Comparison of ENCODE assay signal across 1 cellular context in the genomic region with DNA sequence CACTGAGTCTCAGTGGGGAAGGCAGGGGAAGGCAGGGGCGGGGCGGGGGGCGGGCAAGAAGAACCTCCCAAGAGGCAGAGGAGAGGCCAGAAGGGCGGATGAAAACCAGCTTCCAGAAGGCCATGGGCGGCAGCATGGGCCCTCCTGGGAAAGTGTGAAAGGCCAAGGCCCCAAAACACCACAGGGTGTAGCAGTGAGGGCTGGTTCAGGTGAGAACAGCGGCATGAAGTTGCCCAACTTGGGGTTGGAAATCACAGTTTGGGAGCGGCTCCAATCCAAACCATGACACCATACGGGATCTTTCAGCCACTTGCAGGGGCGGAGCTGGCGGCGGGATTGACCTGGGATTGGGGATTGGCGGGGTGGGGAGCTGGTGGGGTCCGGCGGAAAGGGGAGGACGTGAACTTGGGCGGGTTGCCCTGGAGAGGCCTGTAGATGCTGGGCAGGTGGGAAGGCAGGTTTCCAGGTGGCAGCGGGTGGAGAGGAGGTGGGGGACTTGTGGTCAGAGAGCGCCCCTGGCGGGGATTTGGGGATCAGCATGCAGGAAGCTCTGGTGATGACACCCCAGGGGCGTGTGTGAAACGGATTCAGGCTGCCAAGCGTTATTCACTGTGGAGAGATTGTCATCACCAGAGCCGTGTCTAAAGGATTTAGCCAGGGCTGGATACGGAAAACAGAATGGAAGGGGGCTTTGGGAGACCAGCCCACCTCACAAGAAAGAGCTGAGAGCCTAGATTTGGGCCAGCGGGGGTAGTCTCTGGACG.
TF ChIP-seq lines count a peak whose summit lies in the region.

No MANE protein-coding gene starts in this region.

TF ChIP-seq in K562, 482 proteins besides CTCF, POLR2A, EP300 and RAD21 (continued from another document and continues in another):
- TF ChIP-seq, protein P1, sequence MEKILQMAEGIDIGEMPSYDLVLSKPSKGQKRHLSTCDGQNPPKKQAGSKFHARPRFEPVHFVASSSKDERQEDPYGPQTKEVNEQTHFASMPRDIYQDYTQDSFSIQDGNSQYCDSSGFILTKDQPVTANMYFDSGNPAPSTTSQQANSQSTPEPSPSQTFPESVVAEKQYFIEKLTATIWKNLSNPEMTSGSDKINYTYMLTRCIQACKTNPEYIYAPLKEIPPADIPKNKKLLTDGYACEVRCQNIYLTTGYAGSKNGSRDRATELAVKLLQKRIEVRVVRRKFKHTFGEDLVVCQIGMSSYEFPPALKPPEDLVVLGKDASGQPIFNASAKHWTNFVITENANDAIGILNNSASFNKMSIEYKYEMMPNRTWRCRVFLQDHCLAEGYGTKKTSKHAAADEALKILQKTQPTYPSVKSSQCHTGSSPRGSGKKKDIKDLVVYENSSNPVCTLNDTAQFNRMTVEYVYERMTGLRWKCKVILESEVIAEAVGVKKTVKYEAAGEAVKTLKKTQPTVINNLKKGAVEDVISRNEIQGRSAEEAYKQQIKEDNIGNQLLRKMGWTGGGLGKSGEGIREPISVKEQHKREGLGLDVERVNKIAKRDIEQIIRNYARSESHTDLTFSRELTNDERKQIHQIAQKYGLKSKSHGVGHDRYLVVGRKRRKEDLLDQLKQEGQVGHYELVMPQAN (IDR thresholded peaks at IDR 0.05; ENCODE audit: borderline replicate concordance), result no peak
- TF ChIP-seq RBBP5 (IDR thresholded peaks at IDR 0.05; ENCODE audit: borderline replicate concordance, insufficient read depth, low read length, poor library complexity, severe bottlenecking) (no peak), XRCC3 (IDR thresholded peaks at IDR 0.05) (no peak), ZNF780A (CRISPR knock-in tag; IDR thresholded peaks at IDR 0.05) (no peak), PRMT5 (CRISPR knock-in tag; IDR thresholded peaks at IDR 0.05) (no peak), KLF16 (IDR thresholded peaks at IDR 0.05) (0 out of 2 replicates have a peak, but pooled peaks have one; percentile 36), SMARCA4 (IDR thresholded peaks at IDR 0.05) (peak; percentile 35; the same call in 1 of the 2 replicates), ZKSCAN3 (CRISPR knock-in tag; IDR thresholded peaks at IDR 0.05) (no peak), TRIM24 (IDR thresholded peaks at IDR 0.05) (peak; percentile 49; a peak in 2 of 4 replicates), TBP (optimal IDR thresholded peaks at IDR 0.05; ENCODE audit: low read depth, low read length) (peak; percentile 13), JUND (IDR thresholded peaks at IDR 0.05; ENCODE audit: borderline replicate concordance, low read depth, low read length) (peak; percentile 43; the same call in 1 of the 2 replicates), JUND (tag; IDR thresholded peaks at IDR 0.05; ENCODE audit: borderline replicate concordance, low read depth, low read length) (peak; percentile 31; the same call in 1 of the 3 replicates), TAF7 (tag; IDR thresholded peaks at IDR 0.05) (no peak), RB1 (IDR thresholded peaks at IDR 0.05; ENCODE audit: low read depth) (no peak), TARDBP (IDR thresholded peaks at IDR 0.05) (peak; percentile 28; the same call in 1 of the 2 replicates), FUS (optimal IDR thresholded peaks at IDR 0.05; ENCODE audit: low read depth, low read length) (no peak), ZNF668 (CRISPR knock-in tag; IDR thresholded peaks at IDR 0.05) (no peak), CEBPB (tag; IDR thresholded peaks at IDR 0.05) (peak; percentile 31; the same call in 1 of the 2 replicates), RNF2 (IDR thresholded peaks at IDR 0.05) (no peak), ATF1 (CRISPR knock-in tag; IDR thresholded peaks at IDR 0.05) (no peak), ATF1 (tag; IDR thresholded peaks at IDR 0.05) (peak; percentile 58), TEAD1 (CRISPR knock-in tag; IDR thresholded peaks at IDR 0.05) (no peak), ZFP30 (CRISPR knock-in tag; IDR thresholded peaks at IDR 0.05; ENCODE audit: borderline replicate concordance) (no peak), ZNF212 (CRISPR knock-in tag; IDR thresholded peaks at IDR 0.05) (no peak), HIVEP1 (CRISPR knock-in tag; IDR thresholded peaks at IDR 0.05) (no peak), MYBL2 (IDR thresholded peaks at IDR 0.05; ENCODE audit: low read depth) (no peak), MYBL2 (CRISPR knock-in tag; IDR thresholded peaks at IDR 0.05; ENCODE audit: borderline replicate concordance) (no peak), ZNF57 (CRISPR knock-in tag; IDR thresholded peaks at IDR 0.05) (no peak), ZNF121 (CRISPR knock-in tag; conservative IDR thresholded peaks at IDR 0.05) (no peak), RFX7 (CRISPR knock-in tag; IDR thresholded peaks at IDR 0.05) (no peak), NEUROD1 (IDR thresholded peaks at IDR 0.05; ENCODE audit: borderline replicate concordance, low read depth, low read length, partially characterized antibody) (peak; percentile 20), FOXP1 (CRISPR knock-in tag; IDR thresholded peaks at IDR 0.05) (no peak), HNRNPH1 (optimal IDR thresholded peaks at IDR 0.05; ENCODE audit: low read depth, low read length) (no peak), MYC (IDR thresholded peaks at IDR 0.05; ENCODE audit: low read depth, low read length) (peak; percentile 49; the same call in 1 of the 2 replicates), MYC (CRISPR knock-in tag; IDR thresholded peaks at IDR 0.05; ENCODE audit: borderline replicate concordance, low read depth) (no peak)
- TF ChIP-seq, protein P2, sequence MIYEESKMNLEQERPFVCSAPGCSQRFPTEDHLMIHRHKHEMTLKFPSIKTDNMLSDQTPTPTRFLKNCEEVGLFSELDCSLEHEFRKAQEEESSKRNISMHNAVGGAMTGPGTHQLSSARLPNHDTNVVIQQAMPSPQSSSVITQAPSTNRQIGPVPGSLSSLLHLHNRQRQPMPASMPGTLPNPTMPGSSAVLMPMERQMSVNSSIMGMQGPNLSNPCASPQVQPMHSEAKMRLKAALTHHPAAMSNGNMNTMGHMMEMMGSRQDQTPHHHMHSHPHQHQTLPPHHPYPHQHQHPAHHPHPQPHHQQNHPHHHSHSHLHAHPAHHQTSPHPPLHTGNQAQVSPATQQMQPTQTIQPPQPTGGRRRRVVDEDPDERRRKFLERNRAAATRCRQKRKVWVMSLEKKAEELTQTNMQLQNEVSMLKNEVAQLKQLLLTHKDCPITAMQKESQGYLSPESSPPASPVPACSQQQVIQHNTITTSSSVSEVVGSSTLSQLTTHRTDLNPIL (CRISPR knock-in tag; IDR thresholded peaks at IDR 0.05), result no peak
- TF ChIP-seq, protein P3, sequence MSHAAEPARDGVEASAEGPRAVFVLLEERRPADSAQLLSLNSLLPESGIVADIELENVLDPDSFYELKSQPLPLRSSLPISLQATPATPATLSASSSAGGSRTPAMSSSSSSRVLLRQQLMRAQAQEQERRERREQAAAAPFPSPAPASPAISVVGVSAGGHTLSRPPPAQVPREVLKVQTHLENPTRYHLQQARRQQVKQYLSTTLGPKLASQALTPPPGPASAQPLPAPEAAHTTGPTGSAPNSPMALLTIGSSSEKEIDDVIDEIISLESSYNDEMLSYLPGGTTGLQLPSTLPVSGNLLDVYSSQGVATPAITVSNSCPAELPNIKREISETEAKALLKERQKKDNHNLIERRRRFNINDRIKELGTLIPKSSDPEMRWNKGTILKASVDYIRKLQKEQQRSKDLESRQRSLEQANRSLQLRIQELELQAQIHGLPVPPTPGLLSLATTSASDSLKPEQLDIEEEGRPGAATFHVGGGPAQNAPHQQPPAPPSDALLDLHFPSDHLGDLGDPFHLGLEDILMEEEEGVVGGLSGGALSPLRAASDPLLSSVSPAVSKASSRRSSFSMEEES (CRISPR knock-in tag; IDR thresholded peaks at IDR 0.05), result no peak
- TF ChIP-seq, protein P4, sequence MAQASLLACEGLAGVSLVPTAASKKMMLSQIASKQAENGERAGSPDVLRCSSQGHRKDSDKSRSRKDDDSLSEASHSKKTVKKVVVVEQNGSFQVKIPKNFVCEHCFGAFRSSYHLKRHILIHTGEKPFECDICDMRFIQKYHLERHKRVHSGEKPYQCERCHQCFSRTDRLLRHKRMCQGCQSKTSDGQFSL (CRISPR knock-in tag; IDR thresholded peaks at IDR 0.05), result no peak
- TF ChIP-seq, protein P4 (tag; IDR thresholded peaks at IDR 0.05), result no peak
- TF ChIP-seq, protein P5, sequence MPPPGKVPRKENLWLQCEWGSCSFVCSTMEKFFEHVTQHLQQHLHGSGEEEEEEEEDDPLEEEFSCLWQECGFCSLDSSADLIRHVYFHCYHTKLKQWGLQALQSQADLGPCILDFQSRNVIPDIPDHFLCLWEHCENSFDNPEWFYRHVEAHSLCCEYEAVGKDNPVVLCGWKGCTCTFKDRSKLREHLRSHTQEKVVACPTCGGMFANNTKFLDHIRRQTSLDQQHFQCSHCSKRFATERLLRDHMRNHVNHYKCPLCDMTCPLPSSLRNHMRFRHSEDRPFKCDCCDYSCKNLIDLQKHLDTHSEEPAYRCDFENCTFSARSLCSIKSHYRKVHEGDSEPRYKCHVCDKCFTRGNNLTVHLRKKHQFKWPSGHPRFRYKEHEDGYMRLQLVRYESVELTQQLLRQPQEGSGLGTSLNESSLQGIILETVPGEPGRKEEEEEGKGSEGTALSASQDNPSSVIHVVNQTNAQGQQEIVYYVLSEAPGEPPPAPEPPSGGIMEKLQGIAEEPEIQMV (tag; conservative IDR thresholded peaks at IDR 0.05; ENCODE audit: low read depth), result no peak
- TF ChIP-seq, protein P6, sequence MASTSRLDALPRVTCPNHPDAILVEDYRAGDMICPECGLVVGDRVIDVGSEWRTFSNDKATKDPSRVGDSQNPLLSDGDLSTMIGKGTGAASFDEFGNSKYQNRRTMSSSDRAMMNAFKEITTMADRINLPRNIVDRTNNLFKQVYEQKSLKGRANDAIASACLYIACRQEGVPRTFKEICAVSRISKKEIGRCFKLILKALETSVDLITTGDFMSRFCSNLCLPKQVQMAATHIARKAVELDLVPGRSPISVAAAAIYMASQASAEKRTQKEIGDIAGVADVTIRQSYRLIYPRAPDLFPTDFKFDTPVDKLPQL (IDR thresholded peaks at IDR 0.05; ENCODE audit: extremely low read depth, insufficient read length), result no peak
- TF ChIP-seq, protein P7, sequence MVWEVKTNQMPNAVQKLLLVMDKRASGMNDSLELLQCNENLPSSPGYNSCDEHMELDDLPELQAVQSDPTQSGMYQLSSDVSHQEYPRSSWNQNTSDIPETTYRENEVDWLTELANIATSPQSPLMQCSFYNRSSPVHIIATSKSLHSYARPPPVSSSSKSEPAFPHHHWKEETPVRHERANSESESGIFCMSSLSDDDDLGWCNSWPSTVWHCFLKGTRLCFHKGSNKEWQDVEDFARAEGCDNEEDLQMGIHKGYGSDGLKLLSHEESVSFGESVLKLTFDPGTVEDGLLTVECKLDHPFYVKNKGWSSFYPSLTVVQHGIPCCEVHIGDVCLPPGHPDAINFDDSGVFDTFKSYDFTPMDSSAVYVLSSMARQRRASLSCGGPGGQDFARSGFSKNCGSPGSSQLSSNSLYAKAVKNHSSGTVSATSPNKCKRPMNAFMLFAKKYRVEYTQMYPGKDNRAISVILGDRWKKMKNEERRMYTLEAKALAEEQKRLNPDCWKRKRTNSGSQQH (CRISPR knock-in tag; IDR thresholded peaks at IDR 0.05), result no peak
- TF ChIP-seq, protein P8, sequence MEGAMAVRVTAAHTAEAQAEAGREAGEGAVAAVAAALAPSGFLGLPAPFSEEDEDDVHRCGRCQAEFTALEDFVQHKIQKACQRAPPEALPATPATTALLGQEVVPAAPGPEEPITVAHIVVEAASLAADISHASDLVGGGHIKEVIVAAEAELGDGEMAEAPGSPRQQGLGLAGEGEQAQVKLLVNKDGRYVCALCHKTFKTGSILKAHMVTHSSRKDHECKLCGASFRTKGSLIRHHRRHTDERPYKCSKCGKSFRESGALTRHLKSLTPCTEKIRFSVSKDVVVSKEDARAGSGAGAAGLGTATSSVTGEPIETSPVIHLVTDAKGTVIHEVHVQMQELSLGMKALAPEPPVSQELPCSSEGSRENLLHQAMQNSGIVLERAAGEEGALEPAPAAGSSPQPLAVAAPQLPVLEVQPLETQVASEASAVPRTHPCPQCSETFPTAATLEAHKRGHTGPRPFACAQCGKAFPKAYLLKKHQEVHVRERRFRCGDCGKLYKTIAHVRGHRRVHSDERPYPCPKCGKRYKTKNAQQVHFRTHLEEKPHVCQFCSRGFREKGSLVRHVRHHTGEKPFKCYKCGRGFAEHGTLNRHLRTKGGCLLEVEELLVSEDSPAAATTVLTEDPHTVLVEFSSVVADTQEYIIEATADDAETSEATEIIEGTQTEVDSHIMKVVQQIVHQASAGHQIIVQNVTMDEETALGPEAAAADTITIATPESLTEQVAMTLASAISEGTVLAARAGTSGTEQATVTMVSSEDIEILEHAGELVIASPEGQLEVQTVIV (CRISPR knock-in tag; IDR thresholded peaks at IDR 0.05; ENCODE audit: borderline replicate concordance), result no peak
- TF ChIP-seq, protein P9, sequence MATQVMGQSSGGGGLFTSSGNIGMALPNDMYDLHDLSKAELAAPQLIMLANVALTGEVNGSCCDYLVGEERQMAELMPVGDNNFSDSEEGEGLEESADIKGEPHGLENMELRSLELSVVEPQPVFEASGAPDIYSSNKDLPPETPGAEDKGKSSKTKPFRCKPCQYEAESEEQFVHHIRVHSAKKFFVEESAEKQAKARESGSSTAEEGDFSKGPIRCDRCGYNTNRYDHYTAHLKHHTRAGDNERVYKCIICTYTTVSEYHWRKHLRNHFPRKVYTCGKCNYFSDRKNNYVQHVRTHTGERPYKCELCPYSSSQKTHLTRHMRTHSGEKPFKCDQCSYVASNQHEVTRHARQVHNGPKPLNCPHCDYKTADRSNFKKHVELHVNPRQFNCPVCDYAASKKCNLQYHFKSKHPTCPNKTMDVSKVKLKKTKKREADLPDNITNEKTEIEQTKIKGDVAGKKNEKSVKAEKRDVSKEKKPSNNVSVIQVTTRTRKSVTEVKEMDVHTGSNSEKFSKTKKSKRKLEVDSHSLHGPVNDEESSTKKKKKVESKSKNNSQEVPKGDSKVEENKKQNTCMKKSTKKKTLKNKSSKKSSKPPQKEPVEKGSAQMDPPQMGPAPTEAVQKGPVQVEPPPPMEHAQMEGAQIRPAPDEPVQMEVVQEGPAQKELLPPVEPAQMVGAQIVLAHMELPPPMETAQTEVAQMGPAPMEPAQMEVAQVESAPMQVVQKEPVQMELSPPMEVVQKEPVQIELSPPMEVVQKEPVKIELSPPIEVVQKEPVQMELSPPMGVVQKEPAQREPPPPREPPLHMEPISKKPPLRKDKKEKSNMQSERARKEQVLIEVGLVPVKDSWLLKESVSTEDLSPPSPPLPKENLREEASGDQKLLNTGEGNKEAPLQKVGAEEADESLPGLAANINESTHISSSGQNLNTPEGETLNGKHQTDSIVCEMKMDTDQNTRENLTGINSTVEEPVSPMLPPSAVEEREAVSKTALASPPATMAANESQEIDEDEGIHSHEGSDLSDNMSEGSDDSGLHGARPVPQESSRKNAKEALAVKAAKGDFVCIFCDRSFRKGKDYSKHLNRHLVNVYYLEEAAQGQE (CRISPR knock-in tag; IDR thresholded peaks at IDR 0.05; ENCODE audit: low read depth), result no peak
- TF ChIP-seq, protein P10, sequence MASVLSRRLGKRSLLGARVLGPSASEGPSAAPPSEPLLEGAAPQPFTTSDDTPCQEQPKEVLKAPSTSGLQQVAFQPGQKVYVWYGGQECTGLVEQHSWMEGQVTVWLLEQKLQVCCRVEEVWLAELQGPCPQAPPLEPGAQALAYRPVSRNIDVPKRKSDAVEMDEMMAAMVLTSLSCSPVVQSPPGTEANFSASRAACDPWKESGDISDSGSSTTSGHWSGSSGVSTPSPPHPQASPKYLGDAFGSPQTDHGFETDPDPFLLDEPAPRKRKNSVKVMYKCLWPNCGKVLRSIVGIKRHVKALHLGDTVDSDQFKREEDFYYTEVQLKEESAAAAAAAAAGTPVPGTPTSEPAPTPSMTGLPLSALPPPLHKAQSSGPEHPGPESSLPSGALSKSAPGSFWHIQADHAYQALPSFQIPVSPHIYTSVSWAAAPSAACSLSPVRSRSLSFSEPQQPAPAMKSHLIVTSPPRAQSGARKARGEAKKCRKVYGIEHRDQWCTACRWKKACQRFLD (CRISPR knock-in tag; IDR thresholded peaks at IDR 0.05), result no peak
